2 cellular contexts compared by ENCODE assay signal in the genomic region with DNA sequence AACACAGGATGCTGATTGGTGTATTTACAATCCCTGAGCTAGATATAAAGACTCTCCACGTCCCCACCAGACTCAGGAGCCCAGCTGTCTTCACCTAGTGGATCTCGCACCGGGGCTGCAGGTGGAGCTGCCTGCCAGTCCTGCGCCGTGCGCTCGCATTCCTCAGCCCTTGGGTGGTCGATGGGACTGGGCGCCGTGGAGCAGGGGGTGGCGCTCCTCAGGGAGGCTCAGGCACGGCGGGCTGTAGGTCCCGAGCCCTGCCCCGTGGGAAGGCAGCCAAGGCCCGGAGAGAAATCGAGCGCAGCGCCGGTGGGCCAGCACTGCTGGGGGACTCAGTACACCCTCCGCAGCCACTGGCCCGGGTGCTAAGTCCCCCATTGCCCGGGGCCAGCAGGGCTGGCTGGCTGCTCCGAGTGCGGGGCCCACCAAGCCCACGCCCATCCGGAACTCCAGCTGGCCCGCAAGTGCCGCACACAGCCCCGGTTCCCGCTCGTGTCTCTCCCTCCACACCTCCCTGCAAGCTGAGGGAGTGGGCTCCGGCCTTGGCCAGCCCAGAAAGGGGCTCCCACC. TPM values are rescaled to one million over a fixed set of nuclear protein-coding genes. Genes with fewer than 3 reads are reported as not detected.
"Had no signal": no experiment of that assay in that cellular context is flagged by ENCODE, and none has a peak within 500 bp of the region (broad histone marks: within the 10 kb centered on the region; RNA-seq: fewer than 3 reads in every experiment).

No MANE protein-coding gene starts in this region.

RNA-seq across cellular contexts. Expression of a gene that starts 33.7 kb away (rescaled TPM):
- total RNA-seq: G401, GM12878 had no signal

RNA-seq across cellular contexts. Expression of a gene that starts 50.2 kb away (rescaled TPM):
- total RNA-seq: G401, GM12878 had no signal
